Comparison of ENCODE assay signal across 8 cellular contexts in the genomic region with DNA sequence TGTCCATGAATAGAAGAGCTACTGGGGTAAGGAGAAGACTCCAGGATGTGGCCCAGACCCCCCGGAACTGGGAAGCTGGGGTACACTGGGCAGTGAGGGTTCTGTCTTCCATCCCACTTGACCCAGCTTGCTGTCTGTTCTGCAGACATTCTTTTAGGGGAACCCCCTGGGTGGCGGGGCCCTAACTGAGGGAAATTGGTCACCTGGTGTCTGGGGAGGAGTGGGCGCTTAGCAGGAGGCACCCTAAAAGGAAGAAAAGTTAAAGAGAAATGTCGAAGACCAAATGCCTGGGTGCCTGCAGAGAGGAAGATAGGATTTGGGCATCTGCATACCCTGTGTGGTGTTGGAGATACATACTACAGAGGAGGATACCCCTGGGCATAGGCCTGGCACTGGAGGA. TPM values are rescaled to one million over a fixed set of nuclear protein-coding genes. Genes with fewer than 3 reads are reported as not detected.
DNase-seq lines count a peak whose midpoint lies in the region; ATAC-seq and TF ChIP-seq lines count a peak whose summit lies in the region.

No MANE protein-coding gene starts in this region.

- peaks cover 17% of the 10 kb centered on the region for H3K4me1 ChIP-seq in A673 (ENCODE audit: insufficient read depth, low read length, poor library complexity, severe bottlenecking)
- peaks cover 35% of the 10 kb centered on the region for H3K4me1 ChIP-seq in HUES6 (ENCODE audit: control insufficient read depth, insufficient read depth, low read length)
- peaks cover 19% of the 10 kb centered on the region for H3K4me1 ChIP-seq in mucosa of stomach (ENCODE audit: control insufficient read depth, insufficient read depth, low read length)

- H3K9me3 ChIP-seq in A673 (ENCODE audit: low read depth, low read length, poor library complexity, severe bottlenecking) (no peaks in the 10 kb centered on the region), HUES6 (ENCODE audit: control insufficient read depth, insufficient read depth, low read depth, low read length) (no peaks in the 10 kb centered on the region), mucosa of stomach (ENCODE audit: control insufficient read depth, low read length) (no peaks in the 10 kb centered on the region)

- H3K4me3 ChIP-seq in A673 (ENCODE audit: low read depth, low read length, poor library complexity, severe bottlenecking) (peak overlapping the region; percentile 79), HUES6 (ENCODE audit: low read depth, low read length) (peak overlapping the region; percentile 75), cardiac fibroblast (replicated peaks in 1 of 2; ENCODE audit: low read depth in 2 of 2, low read length in 2 of 2) (peak overlapping the region; percentile 91 to 95), mucosa of stomach (ENCODE audit: low read length) (peak overlapping the region; percentile 19)

- CTCF ChIA-PET in A673 (lab: Charles Lee) = interaction anchor here (0.6 kb wide), 1 partner anchor 1026 kb away, joined by 3 read pairs; no protein-coding TSS in a partner anchor

- no peak for ATAC-seq in omental fat pad (ENCODE audit: low FRiP score)

- no peaks in the 10 kb centered on the region for H3K27me3 ChIP-seq in A673 (replicated peaks; ENCODE audit: insufficient read depth, low read depth, low read length, poor library complexity)
- H3K27me3 ChIP-seq in HUES6 (ENCODE audit: control insufficient read depth, insufficient read depth, low read length) = peaks cover 3% of the 10 kb centered on the region; the same call in 1 of the 2 replicates
- H3K27me3 ChIP-seq in mucosa of stomach (ENCODE audit: control insufficient read depth, insufficient read depth, low read length) = no peaks in the 10 kb centered on the region

- BruUV-seq in A673 (replicated peaks; lab: Mats Ljungman, UMichigan) = no TSS peak

- POLR2A ChIA-PET in A673 (lab: Charles Lee; ENCODE audit: low non-redundant PET) = no interaction called here

- H3K36me3 ChIP-seq in A673 (ENCODE audit: insufficient read depth, low read length, poor library complexity, severe bottlenecking) (peaks cover 4% of the 10 kb centered on the region), HUES6 (ENCODE audit: control insufficient read depth, insufficient read depth, low read length) (peaks cover 19% of the 10 kb centered on the region), mucosa of stomach (ENCODE audit: control insufficient read depth, insufficient read depth, low read length) (peaks cover 5% of the 10 kb centered on the region)

- intact Hi-C loops in A673 (cut with micrococcal nuclease; ENCODE audit: unreplicated experiment) = no loop called here

- no peak for TF ChIP-seq CTCF in A673 (conservative IDR thresholded peaks at IDR 0.05; ENCODE audit: low read depth, low read length)
- TF ChIP-seq CTCF in cardiac fibroblast (IDR thresholded peaks at IDR 0.05; ENCODE audit: low read depth, low read length) = no peak
- TF ChIP-seq CTCF in omental fat pad (IDR thresholded peaks at IDR 0.05) = no peak

- DNase-seq in A673 (ENCODE audit: low spot score) = no peak
- no peak for DNase-seq in cardiac fibroblast (ENCODE audit: low read depth in 2 of 2)
- DNase-seq in omental fat pad (ENCODE audit: low spot score) = no peak
- no peak for DNase-seq in stimulated activated CD4-positive, alpha-beta T cell treated with anti-CD3 and anti-CD28 coated beads, Interleukin-15, amount 100 ng/mL, for 24 hours
- no peak for DNase-seq in T1000 (lab: John Stamatoyannopoulos, UW)
- DNase-seq in central memory CD4-positive, alpha-beta T cell = no peak

- H3K27ac ChIP-seq in A673 (ENCODE audit: low read depth, low read length, poor library complexity, severe bottlenecking) = peak overlapping the region; percentile 81
- peak overlapping the region; percentile 6; the same call in 1 of the 2 replicates for H3K27ac ChIP-seq in HUES6 (ENCODE audit: low read depth, low read length)

- H3K9ac ChIP-seq in HUES6 (ENCODE audit: low read length) (peak overlapping the region; percentile 69), mucosa of stomach (ENCODE audit: low read length) (peak overlapping the region; percentile 75)

RNA-seq across cellular contexts. Expression of a gene that starts 1.0 kb away (rescaled TPM):
- total RNA-seq in A673 (2021) (71.3 and 79.0 TPM in 2 replicates), omental fat pad (10 to 100 TPM; 30.7 to 52.3 (median 36.4) TPM)

RNA-seq across cellular contexts. Expression of a gene that starts 10.1 kb away (rescaled TPM):
- total RNA-seq in A673 (2021) (14.4 and 16.0 TPM in 2 replicates), omental fat pad (under 1 TPM in 1 of 4 donors, not detected in 3; 0.60 TPM)

RNA-seq across cellular contexts. Expression of a gene that starts 24.8 kb away (rescaled TPM):
- not detected in 2 replicates for total RNA-seq in A673 (2021)
- total RNA-seq in omental fat pad = under 1 TPM in 1 of 4 donors, not detected in 3; 0.09 TPM

RNA-seq across cellular contexts. Expression of a gene that starts 28.4 kb away (rescaled TPM):
- total RNA-seq in A673 (2021) (4.7 and 5.3 TPM in 2 replicates), omental fat pad (100 to 1,000 TPM in 2 of 4 donors, 10 to 100 TPM in 2; 36.4 to 861 (median 118) TPM)

RNA-seq across cellular contexts. Expression of a gene that starts 45.5 kb away (rescaled TPM):
- total RNA-seq in A673 (2021) (not detected in 2 replicates), omental fat pad (not detected)

Comparison
In these comparisons a context has a peak if more than half of its experiments do, and no peak if none do; other contexts are left out.
1. H3K4me3 ChIP-seq: peak in every context shown above with its lines; median percentile 93 in cardiac fibroblast; 79 in A673; 75 in HUES6; 19 in mucosa of stomach.